Comparison of ENCODE assay signal across 25 cellular contexts in genomic region chr12:72642726-72643125, GRCh38.
DNase-seq lines count a peak whose midpoint lies in the region; ATAC-seq, FAIRE-seq and TF ChIP-seq lines count a peak whose summit lies in the region.
"Had no signal": no experiment of that assay in that cellular context is flagged by ENCODE, and none has a peak within 500 bp of the region (broad histone marks: within the 10 kb centered on the region; RNA-seq: fewer than 3 reads in every experiment).

No MANE protein-coding gene starts in this region.

- H3K4me1 ChIP-seq in SJSA1 (replicated peaks), result peaks cover 25% of the 10 kb centered on the region
- no peaks in the 10 kb centered on the region for H3K4me1 ChIP-seq in osteoblast (ENCODE audit: insufficient read depth, low read length)
- H3K4me1 ChIP-seq: A549; BLaER1 treated with 17β-estradiol and CSF1 and Interleukin-3, amounts not matched to agents 10 nM and 100 nM had no signal

- peak overlapping the region; percentile 70 for H3K27ac ChIP-seq in SJSA1
- no peak overlapping the region for H3K27ac ChIP-seq in osteoblast (ENCODE audit: low read depth, low read length)
- H3K27ac ChIP-seq: 22Rv1; A549; BLaER1 treated with 17β-estradiol and CSF1 and Interleukin-3, amounts not matched to agents 10 nM and 100 nM; C4-2B had no signal

- peak; percentile 1 for DNase-seq in COLO829 (ENCODE audit: low spot score)
- DNase-seq in SJSA1 (ENCODE audit: low read depth in 1 of 2, low spot score in 2 of 2), result peak in 1 of 2 experiments; percentile 60
- peak; percentile 82 for DNase-seq in foreskin melanocyte
- DNase-seq in osteoblast (ENCODE audit: insufficient read length, low spot score, missing footprints), result peak; percentile 1
- no peak for DNase-seq in activated CD4-positive, alpha-beta T cell treated with anti-CD3 and anti-CD28 coated beads for 1 hour
- no peak for DNase-seq in urothelium cell line (ENCODE audit: low spot score)
- DNase-seq: AML-193; CD4-positive, alpha-beta T cell; CD8-positive, alpha-beta T cell; COR-L47; DMS 273 treated with DMSO at 0.1 percent for 48 hours; DMS153; DMS53; DMS79; DND-41; EL; GDM1 had no signal

- FAIRE-seq in urothelium cell line (lab: Jason Lieb, UNC), result no peak
- FAIRE-seq: A549, GM12878, GM12892, GM18507 had no signal

- H3K27me3 ChIP-seq in SJSA1 (replicated peaks), result no peaks in the 10 kb centered on the region
- H3K27me3 ChIP-seq in osteoblast (ENCODE audit: insufficient read depth, low read length), result no peaks in the 10 kb centered on the region
- H3K27me3 ChIP-seq: BLaER1 treated with 17β-estradiol and CSF1 and Interleukin-3, amounts not matched to agents 10 nM and 100 nM had no signal

- H3K79me2 ChIP-seq in osteoblast (ENCODE audit: insufficient read depth, low read length), result no peaks in the 10 kb centered on the region

- H3K9me3 ChIP-seq in SJSA1 (replicated peaks) (no peaks in the 10 kb centered on the region), osteoblast (ENCODE audit: low read depth, low read length) (no peaks in the 10 kb centered on the region)
- H3K9me3 ChIP-seq: A549; BLaER1 treated with 17β-estradiol and CSF1 and Interleukin-3, amounts not matched to agents 10 nM and 100 nM had no signal

- no peak for ATAC-seq in HG03159 (IDR thresholded peaks at IDR 0.05; ENCODE audit: unreplicated experiment)
- ATAC-seq: A549; CD8-positive, alpha-beta T cell; GM12878 had no signal

- no peak overlapping the region for H3K4me2 ChIP-seq in osteoblast (ENCODE audit: insufficient read depth, low read length)
- H3K4me2 ChIP-seq: A549; BLaER1 treated with 17β-estradiol and CSF1 and Interleukin-3, amounts not matched to agents 10 nM and 100 nM had no signal

- H4K20me1 ChIP-seq in osteoblast (ENCODE audit: insufficient read depth, low read length), result no peaks in the 10 kb centered on the region
- H4K20me1 ChIP-seq: BLaER1 treated with 17β-estradiol and CSF1 and Interleukin-3, amounts not matched to agents 10 nM and 100 nM had no signal

- no peak for TF ChIP-seq CTCF in osteoblast (IDR thresholded peaks at IDR 0.05; ENCODE audit: extremely low read depth, low read depth, low read length)

- H3K36me3 ChIP-seq in SJSA1, result no peaks in the 10 kb centered on the region
- no peaks in the 10 kb centered on the region for H3K36me3 ChIP-seq in osteoblast (ENCODE audit: insufficient read depth, low read length)
- H3K36me3 ChIP-seq: BLaER1 treated with 17β-estradiol and CSF1 and Interleukin-3, amounts not matched to agents 10 nM and 100 nM had no signal

- no peak overlapping the region for H2AFZ ChIP-seq in osteoblast (ENCODE audit: low read length)

- H3K4me3 ChIP-seq in SJSA1 (no peak overlapping the region), osteoblast (ENCODE audit: insufficient read depth, low read length) (no peak overlapping the region)
- H3K4me3 ChIP-seq: A549; BLaER1 treated with 17β-estradiol and CSF1 and Interleukin-3, amounts not matched to agents 10 nM and 100 nM; GM12878 had no signal

Comparison
In these comparisons a context has a peak if more than half of its experiments do, and no peak if none do; other contexts are left out.
1. DNase-seq: peak in COLO829 (single experiment), foreskin melanocyte (single experiment) and osteoblast (single experiment); none in activated CD4-positive, alpha-beta T cell treated with anti-CD3 and anti-CD28 coated beads for 1 hour (single experiment) and urothelium cell line (single experiment).